ENCODE assay signal across 22 cellular contexts in the genomic region with DNA sequence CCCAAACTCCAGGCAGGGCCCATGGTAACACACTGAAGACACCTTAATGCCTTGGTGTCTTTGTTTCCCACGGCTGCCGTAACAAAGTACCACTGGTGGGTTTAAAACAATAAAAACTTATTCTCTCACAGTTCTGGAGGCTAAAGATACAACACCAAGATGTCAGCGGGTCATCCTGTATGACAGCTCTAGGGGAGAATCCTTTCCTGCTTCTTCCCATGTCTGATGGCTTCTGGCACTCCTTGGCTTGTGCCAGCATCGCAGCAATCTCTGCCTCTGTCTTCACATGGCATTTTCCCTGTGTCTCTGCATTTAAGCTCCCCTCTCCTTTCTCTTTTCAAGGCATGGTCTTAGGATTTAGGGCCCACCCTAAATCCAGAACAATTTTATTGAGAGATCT. TPM values are rescaled to one million over a fixed set of nuclear protein-coding genes. Genes with fewer than 3 reads are reported as not detected.
A peak's percentile ranks its signal among the peaks of the same experiment; 100 is the strongest.
DNase-seq lines count a peak whose midpoint lies in the region; ATAC-seq and TF ChIP-seq lines count a peak whose summit lies in the region.
"Had no signal": no experiment of that assay in that cellular context is flagged by ENCODE, and none has a peak within 500 bp of the region (broad histone marks: within the 10 kb centered on the region; RNA-seq: fewer than 3 reads in every experiment).

No MANE protein-coding gene starts in this region.

- CTCF ChIA-PET in activated CD8-positive, alpha-beta memory T cell treated with anti-CD3 and anti-CD28 coated beads, Interleukin-2, amount 10 ng/mL, durations not matched to agents 7 days and 5 days (lab: Charles Lee): no interaction called here

- H3K27ac ChIP-seq in KOPT-K1 (ENCODE audit: low read depth, low read length, poor library complexity, severe bottlenecking): peak overlapping the region; percentile 100
- H3K27ac ChIP-seq: body of pancreas, foreskin keratinocyte, SK-N-MC, upper lobe of right lung had no signal

- intact Hi-C loops in natural killer cell (cut with micrococcal nuclease): loop anchor here (1.0 kb wide), 1 partner anchor 8 kb away; no protein-coding TSS in a partner anchor

- H3K4me3 Mint-ChIP-seq in activated CD8-positive, alpha-beta memory T cell treated with anti-CD3 and anti-CD28 coated beads, Interleukin-2, amount 10 ng/mL, durations not matched to agents 7 days and 5 days: no peak overlapping the region
- H3K4me3 Mint-ChIP-seq in natural killer cell: peak overlapping the region; percentile 76
- H3K4me3 Mint-ChIP-seq: CD14-positive monocyte had no signal

- ATAC-seq in activated CD8-positive, alpha-beta memory T cell treated with anti-CD3 and anti-CD28 coated beads, Interleukin-2, amount 10 ng/mL, durations not matched to agents 7 days and 5 days: no peak
- no peak for ATAC-seq in activated naive CD4-positive, alpha-beta T cell treated with anti-CD3 and anti-CD28 coated beads, Interleukin-2, amount 50 U/mL, for 72 hours
- no peak for ATAC-seq in natural killer cell
- ATAC-seq: body of pancreas, foreskin keratinocyte, left cardiac atrium, upper lobe of right lung had no signal

- no peaks in the 10 kb centered on the region for H3K27me3 Mint-ChIP-seq in activated CD8-positive, alpha-beta memory T cell treated with anti-CD3 and anti-CD28 coated beads, Interleukin-2, amount 10 ng/mL, durations not matched to agents 7 days and 5 days
- no peaks in the 10 kb centered on the region for H3K27me3 Mint-ChIP-seq in natural killer cell (ENCODE audit: low read depth in 2 of 2)

- TF ChIP-seq CTCF in natural killer cell (IDR thresholded peaks at IDR 0.05): no peak

- no peak for DNase-seq in activated CD8-positive, alpha-beta memory T cell treated with anti-CD3 and anti-CD28 coated beads, Interleukin-2, amount 10 ng/mL, durations not matched to agents 7 days and 5 days
- DNase-seq in activated CD8-positive, alpha-beta memory T cell treated with anti-CD3 and anti-CD28 coated beads, Interleukin-2, amount 50 U/mL, for 4 hours: no peak
- DNase-seq in activated naive CD4-positive, alpha-beta T cell treated with anti-CD3 and anti-CD28 coated beads, Interleukin-2, amount 50 U/mL, for 72 hours (ENCODE audit: low spot score in 2 of 2): no peak
- DNase-seq in natural killer cell (no peak), globus pallidus (ENCODE audit: low spot score) (no peak), NCI-H446 (lab: John Stamatoyannopoulos, UW) (no peak), HuH-7 (ENCODE audit: low spot score) (no peak)
- DNase-seq: activated gamma-delta T cell, body of pancreas, cortex of kidney, foreskin keratinocyte, left cardiac atrium, NCI-H1417 treated with DMSO at 0.1 percent for 48 hours, NCI-H748 treated with DMSO at 0.1 percent for 48 hours, stomach, upper lobe of right lung had no signal

- H3K9me3 Mint-ChIP-seq in activated CD8-positive, alpha-beta memory T cell treated with anti-CD3 and anti-CD28 coated beads, Interleukin-2, amount 10 ng/mL, durations not matched to agents 7 days and 5 days (ENCODE audit: low read depth): no peaks in the 10 kb centered on the region
- H3K9me3 Mint-ChIP-seq in activated naive CD4-positive, alpha-beta T cell treated with anti-CD3 and anti-CD28 coated beads, Interleukin-2, amount 50 U/mL, for 72 hours: peaks cover 0 to 4% of the 10 kb centered on the region in 2 donors
- no peaks in the 10 kb centered on the region for H3K9me3 Mint-ChIP-seq in natural killer cell
- H3K9me3 Mint-ChIP-seq: CD14-positive monocyte had no signal

- H3K9me3 ChIP-seq in KOPT-K1 (ENCODE audit: insufficient read depth, low read length, poor library complexity, severe bottlenecking): no peaks in the 10 kb centered on the region
- H3K9me3 ChIP-seq: body of pancreas, stomach, upper lobe of right lung had no signal

- peak overlapping the region; percentile 92 for H3K27ac Mint-ChIP-seq in activated CD8-positive, alpha-beta memory T cell treated with anti-CD3 and anti-CD28 coated beads, Interleukin-2, amount 10 ng/mL, durations not matched to agents 7 days and 5 days
- H3K27ac Mint-ChIP-seq in activated naive CD4-positive, alpha-beta T cell treated with anti-CD3 and anti-CD28 coated beads, Interleukin-2, amount 50 U/mL, for 72 hours: peak overlapping the region; percentile 97 to 100
- peak overlapping the region; percentile 92 to 100 for H3K27ac Mint-ChIP-seq in natural killer cell

- H3K36me3 ChIP-seq in KOPT-K1 (ENCODE audit: insufficient read depth, low read length): peaks cover 55% of the 10 kb centered on the region
- H3K36me3 ChIP-seq: stomach, upper lobe of right lung had no signal

- peaks cover 97% of the 10 kb centered on the region for H3K4me1 Mint-ChIP-seq in activated CD8-positive, alpha-beta memory T cell treated with anti-CD3 and anti-CD28 coated beads, Interleukin-2, amount 10 ng/mL, durations not matched to agents 7 days and 5 days
- H3K4me1 Mint-ChIP-seq in natural killer cell: peaks cover 98 to 100% of the 10 kb centered on the region in 2 donors

- peaks cover 58% of the 10 kb centered on the region for H3K36me3 Mint-ChIP-seq in activated CD8-positive, alpha-beta memory T cell treated with anti-CD3 and anti-CD28 coated beads, Interleukin-2, amount 10 ng/mL, durations not matched to agents 7 days and 5 days
- peaks cover 46 to 67% of the 10 kb centered on the region in 2 donors for H3K36me3 Mint-ChIP-seq in activated naive CD4-positive, alpha-beta T cell treated with anti-CD3 and anti-CD28 coated beads, Interleukin-2, amount 50 U/mL, for 72 hours
- peaks cover 37% of the 10 kb centered on the region for H3K36me3 Mint-ChIP-seq in natural killer cell

RNA-seq across cellular contexts. Expression of gene PRSS2, which starts 33.1 kb away (rescaled TPM):
- not detected for total RNA-seq in activated CD8-positive, alpha-beta memory T cell treated with anti-CD3 and anti-CD28 coated beads, Interleukin-2, amount 10 ng/mL, durations not matched to agents 7 days and 5 days
- under 1 TPM in 1 of 2 donors, not detected in 1; 0.82 TPM for total RNA-seq in activated naive CD4-positive, alpha-beta T cell treated with anti-CD3 and anti-CD28 coated beads, Interleukin-2, amount 50 U/mL, for 72 hours
- not detected for total RNA-seq in natural killer cell
- total RNA-seq: A673, endothelial cell of umbilical vein, foreskin keratinocyte, left cardiac atrium, M059J, upper lobe of right lung had no signal

RNA-seq across cellular contexts. Expression of gene EPHB6, which starts 51.0 kb away (rescaled TPM):
- total RNA-seq in activated CD8-positive, alpha-beta memory T cell treated with anti-CD3 and anti-CD28 coated beads, Interleukin-2, amount 10 ng/mL, durations not matched to agents 7 days and 5 days: 1 to 10 TPM; 5.1 to 7.5 TPM
- 10 to 100 TPM; 16.0 to 32.8 TPM for total RNA-seq in activated naive CD4-positive, alpha-beta T cell treated with anti-CD3 and anti-CD28 coated beads, Interleukin-2, amount 50 U/mL, for 72 hours
- total RNA-seq in natural killer cell: 1 to 10 TPM; 2.3 to 6.8 (median 6.5) TPM
- total RNA-seq: M059J had no signal

RNA-seq across cellular contexts. Expression of gene PRSS1, which starts 54.6 kb away (rescaled TPM):
- total RNA-seq in activated CD8-positive, alpha-beta memory T cell treated with anti-CD3 and anti-CD28 coated beads, Interleukin-2, amount 10 ng/mL, durations not matched to agents 7 days and 5 days: not detected
- not detected for total RNA-seq in activated naive CD4-positive, alpha-beta T cell treated with anti-CD3 and anti-CD28 coated beads, Interleukin-2, amount 50 U/mL, for 72 hours
- not detected for total RNA-seq in natural killer cell
- total RNA-seq: A673, endothelial cell of umbilical vein, foreskin keratinocyte, left cardiac atrium, M059J, upper lobe of right lung had no signal
